In genomic region chr1:19332832-19333231, GRCh38 we compare ENCODE assay signal across 12 cellular contexts.
"Had no signal": no experiment of that assay in that cellular context is flagged by ENCODE, and none has a peak within 500 bp of the region (broad histone marks: within the 10 kb centered on the region; RNA-seq: fewer than 3 reads in every experiment).

No MANE protein-coding gene starts in this region.

- H3K27ac Mint-ChIP-seq: dendritic cell treated with granulocyte-macrophage colony-stimulating factor and Interleukin-4, amounts not matched to agents 40 ng/mL and 50 ng/mL, for 4 days; nephron had no signal

- H3K9me3 Mint-ChIP-seq: dendritic cell treated with granulocyte-macrophage colony-stimulating factor and Interleukin-4, amounts not matched to agents 40 ng/mL and 50 ng/mL, for 4 days; naive B cell; nephron had no signal

- H3K27ac ChIP-seq: esophagus muscularis mucosa, gastrocnemius medialis, heart right ventricle had no signal

- H3K4me1 Mint-ChIP-seq: nephron had no signal

- H3K27me3 ChIP-seq: esophagus muscularis mucosa, gastrocnemius medialis, heart right ventricle had no signal

- H3K9me3 ChIP-seq: esophagus muscularis mucosa, gastrocnemius medialis, heart right ventricle had no signal

- H3K4me3 ChIP-seq: esophagus muscularis mucosa, gastrocnemius medialis, heart right ventricle had no signal

- H3K4me3 Mint-ChIP-seq: dendritic cell treated with granulocyte-macrophage colony-stimulating factor and Interleukin-4, amounts not matched to agents 40 ng/mL and 50 ng/mL, for 4 days; naive B cell; nephron had no signal

- ATAC-seq: heart right ventricle had no signal

- H3K4me1 ChIP-seq: gastrocnemius medialis, heart right ventricle had no signal

- DNase-seq: gastrocnemius medialis; heart right ventricle; hypothalamus; kidney glomerular epithelial cell; mesendoderm; naive B cell; small intestine; stimulated activated CD4-positive, alpha-beta T cell treated with anti-CD3 and anti-CD28 coated beads, Interleukin-12 subunit alpha, Interleukin-12 subunit beta, amount 100 ng/mL, for 4 hours; stimulated activated naive CD4-positive, alpha-beta T cell treated with Interleukin-2 at 50 U/mL for 16 hours had no signal

- H3K27me3 Mint-ChIP-seq: dendritic cell treated with granulocyte-macrophage colony-stimulating factor and Interleukin-4, amounts not matched to agents 40 ng/mL and 50 ng/mL, for 4 days; naive B cell had no signal
